ENCODE assay signal across 13 cellular contexts in the genomic region with DNA sequence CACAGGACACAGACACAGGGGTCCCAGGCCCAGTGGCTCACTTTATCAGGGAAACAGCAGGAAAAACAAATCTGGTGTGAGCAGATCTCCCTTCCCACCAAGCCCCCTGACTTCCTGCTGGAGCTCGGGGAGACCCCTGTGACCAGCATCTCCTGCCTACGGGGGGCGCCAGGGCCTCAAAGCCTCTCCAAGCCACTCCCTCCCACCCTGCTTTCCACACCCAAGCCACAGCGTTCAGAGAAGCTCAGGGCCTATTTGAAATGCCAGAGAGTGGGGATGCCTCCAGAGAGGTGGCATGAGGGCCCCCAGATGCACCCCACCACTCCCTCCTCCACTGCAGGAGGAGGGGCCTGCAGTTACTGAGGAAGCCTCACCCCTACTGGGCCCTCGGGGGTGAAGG. TPM values are rescaled to one million over a fixed set of nuclear protein-coding genes. Genes with fewer than 3 reads are reported as not detected.
DNase-seq lines count a peak whose midpoint lies in the region; FAIRE-seq and TF ChIP-seq lines count a peak whose summit lies in the region.
"Had no signal": no experiment of that assay in that cellular context is flagged by ENCODE, and none has a peak within 500 bp of the region (broad histone marks: within the 10 kb centered on the region; RNA-seq: fewer than 3 reads in every experiment).

No MANE protein-coding gene starts in this region.

- no peak overlapping the region for H4K8ac ChIP-seq in neuronal stem cell (ENCODE audit: low read depth, low read length)

- FAIRE-seq in frontal cortex (lab: Jason Lieb, UNC): no peak
- FAIRE-seq: A204.1, small intestine had no signal

- in situ Hi-C loops in astrocyte of the spinal cord (cut with HindIII; ENCODE audit: low sequenced_read_pairs): no loop called here

- H3K9ac ChIP-seq in neuronal stem cell (ENCODE audit: low read depth, low read length, poor library complexity): peak overlapping the region; percentile 27

- no peak overlapping the region for H3K4me2 ChIP-seq in neuronal stem cell (ENCODE audit: insufficient read depth, low read length, poor library complexity, severe bottlenecking)

- no peak overlapping the region for H3K27ac ChIP-seq in neuronal stem cell (replicated peaks; ENCODE audit: low read length)

- no CpG with 5 or more reads among the region's 5 CpGs for WGBS in neuronal stem cell (ENCODE audit: extremely low coverage in 2 of 2, insufficient read length in 2 of 2, insufficient replicate concordance in 1 of 2), 2 donors
- WGBS in lower leg skin, 2 donors: 40 to 47% methylated on average over 5 of the region's 5 CpGs

- peaks cover 0 to 3% (median 2%) of the 10 kb centered on the region in 3 experiments for H3K27me3 ChIP-seq in neuronal stem cell (ENCODE audit: control insufficient read depth in 3 of 3, insufficient read depth in 3 of 3, low read depth in 1 of 3, low read length in 3 of 3)

- peaks cover 22 to 32% of the 10 kb centered on the region in 2 donors for H3K4me1 ChIP-seq in neuronal stem cell (ENCODE audit: control insufficient read depth in 2 of 2, insufficient read depth in 1 of 2, low read depth in 1 of 2, low read length in 2 of 2)

- H2AFZ ChIP-seq in neuronal stem cell (ENCODE audit: low read length): peak overlapping the region; percentile 88

- no peak overlapping the region for H3K4ac ChIP-seq in neuronal stem cell (ENCODE audit: low read length)

- H2AK5ac ChIP-seq in neuronal stem cell (ENCODE audit: low read depth, low read length): peak overlapping the region; percentile 99

- H2BK120ac ChIP-seq in neuronal stem cell (ENCODE audit: low read depth, low read length): peak overlapping the region; percentile 56

- intact Hi-C loops in lower leg skin (cut with DNase I; ENCODE audit: low total_unique reads): loop anchor here (10.0 kb wide), 1 partner anchor 696 kb away; no protein-coding TSS in a partner anchor

- no peak overlapping the region for H4K91ac ChIP-seq in neuronal stem cell (ENCODE audit: low read depth, low read length, poor library complexity)

- DNase-seq in NCI-H1417 (lab: John Stamatoyannopoulos, UW) (peak in 2 of 3 experiments; percentile 19 to 30), NCI-H1417 treated with DMSO at 0.1 percent for 48 hours (lab: John Stamatoyannopoulos, UW) (no peak), NAMALWA (ENCODE audit: low spot score) (peak; percentile 42), astrocyte of the spinal cord (ENCODE audit: low read depth, low spot score) (peak; percentile 17), neuronal stem cell (ENCODE audit: low spot score) (no peak), NCI-H526 treated with DMSO at 0.1 percent for 48 hours (lab: John Stamatoyannopoulos, UW) (no peak), lower leg skin (ENCODE audit: low spot score in 2 of 2) (no peak), frontal cortex (ENCODE audit: low spot score in 2 of 2) (no peak)
- DNase-seq: cerebellar nuclear complex, NCI-H524 treated with DMSO at 0.1 percent for 48 hours had no signal

- peak overlapping the region; percentile 100 for H2BK15ac ChIP-seq in neuronal stem cell (ENCODE audit: low read length)

- H3K14ac ChIP-seq in neuronal stem cell (ENCODE audit: low read length): peak overlapping the region; percentile 84

- TF ChIP-seq CTCF in astrocyte of the spinal cord (IDR thresholded peaks at IDR 0.05; ENCODE audit: low read depth, low read length): peak; percentile 34
- TF ChIP-seq CTCF in lower leg skin (IDR thresholded peaks at IDR 0.05): no peak

- peak overlapping the region; percentile 88 for H2BK5ac ChIP-seq in neuronal stem cell (ENCODE audit: low read length)

- no peak overlapping the region for H3K4me3 ChIP-seq in astrocyte of the spinal cord (ENCODE audit: low read depth, low read length)
- H3K4me3 ChIP-seq in neuronal stem cell (ENCODE audit: low read length in 2 of 2): no peak overlapping the region
- H3K4me3 ChIP-seq in lower leg skin (ENCODE audit: low read depth, poor library complexity, severe bottlenecking): no peak overlapping the region
- H3K4me3 ChIP-seq: HAP-1 had no signal

- H2BK12ac ChIP-seq in neuronal stem cell (ENCODE audit: low read length): peak overlapping the region; percentile 99

- no peaks in the 10 kb centered on the region for H3K36me3 ChIP-seq in neuronal stem cell (replicated peaks in 1 of 2; ENCODE audit: control insufficient read depth in 2 of 2, insufficient read depth in 2 of 2, low read length in 2 of 2)
- H3K36me3 ChIP-seq: HAP-1 had no signal

- H3K23ac ChIP-seq in neuronal stem cell (ENCODE audit: low read depth, low read length, poor library complexity): peak overlapping the region; percentile 29

- H3K9me3 ChIP-seq in neuronal stem cell (replicated peaks in 1 of 2; ENCODE audit: control insufficient read depth in 2 of 2, insufficient read depth in 1 of 2, low read depth in 1 of 2, low read length in 2 of 2): no peaks in the 10 kb centered on the region
- H3K9me3 ChIP-seq: HAP-1 had no signal

- no peaks in the 10 kb centered on the region for H3K79me1 ChIP-seq in neuronal stem cell (ENCODE audit: low read depth, low read length)

- H3K18ac ChIP-seq in neuronal stem cell (ENCODE audit: low read length): peak overlapping the region; percentile 96

- no peak for TF ChIP-seq POLR2A in lower leg skin (IDR thresholded peaks at IDR 0.05)

RNA-seq across cellular contexts. Expression of a gene that starts 5.7 kb away (rescaled TPM):
- polyA plus RNA-seq in neuronal stem cell (2013, experiment 1 of 2): 45.4 TPM
- polyA plus RNA-seq in neuronal stem cell (2013, experiment 2 of 2): 48.3 TPM
- 10 to 100 TPM; 27.1 to 52.7 (median 31.4) TPM for total RNA-seq in lower leg skin
- 36.7 TPM for total RNA-seq in frontal cortex

RNA-seq across cellular contexts. Expression of a gene that starts 37.9 kb away (rescaled TPM):
- 6.3 TPM for polyA plus RNA-seq in neuronal stem cell (2013, experiment 1 of 2)
- 6.8 TPM for polyA plus RNA-seq in neuronal stem cell (2013, experiment 2 of 2)
- total RNA-seq in lower leg skin (10 to 100 TPM in 1 of 4 donors, 1 to 10 TPM in 3; 5.1 to 16.0 (median 7.4) TPM), frontal cortex (not detected)

Comparison
In these comparisons a context has a peak if more than half of its experiments do, and no peak if none do; other contexts are left out.
1. DNase-seq: peak in NCI-H1417 (2 of 3), NAMALWA (single experiment) and astrocyte of the spinal cord (single experiment); none in NCI-H1417 treated with DMSO at 0.1 percent for 48 hours (single experiment), neuronal stem cell (single experiment), NCI-H526 treated with DMSO at 0.1 percent for 48 hours (single experiment), lower leg skin (0 of 2) and frontal cortex (0 of 2).